ENCODE assay signal across 1 cellular context in genomic region chr2:82591718-82592117, GRCh38.
TF ChIP-seq lines count a peak whose summit lies in the region.

No MANE protein-coding gene starts in this region.

TF ChIP-seq in GM23338, 12 proteins besides CTCF, POLR2A, EP300 and RAD21 (continued from another document):
- TF ChIP-seq ZNF462 (CRISPR knock-in tag; IDR thresholded peaks at IDR 0.05): no peak
- no peak for TF ChIP-seq CREB1 (CRISPR knock-in tag; IDR thresholded peaks at IDR 0.05; ENCODE audit: low read depth)
- TF ChIP-seq REST (IDR thresholded peaks at IDR 0.05; ENCODE audit: unreplicated experiment): no peak
